Comparison of ENCODE assay signal across 15 cellular contexts in the genomic region with DNA sequence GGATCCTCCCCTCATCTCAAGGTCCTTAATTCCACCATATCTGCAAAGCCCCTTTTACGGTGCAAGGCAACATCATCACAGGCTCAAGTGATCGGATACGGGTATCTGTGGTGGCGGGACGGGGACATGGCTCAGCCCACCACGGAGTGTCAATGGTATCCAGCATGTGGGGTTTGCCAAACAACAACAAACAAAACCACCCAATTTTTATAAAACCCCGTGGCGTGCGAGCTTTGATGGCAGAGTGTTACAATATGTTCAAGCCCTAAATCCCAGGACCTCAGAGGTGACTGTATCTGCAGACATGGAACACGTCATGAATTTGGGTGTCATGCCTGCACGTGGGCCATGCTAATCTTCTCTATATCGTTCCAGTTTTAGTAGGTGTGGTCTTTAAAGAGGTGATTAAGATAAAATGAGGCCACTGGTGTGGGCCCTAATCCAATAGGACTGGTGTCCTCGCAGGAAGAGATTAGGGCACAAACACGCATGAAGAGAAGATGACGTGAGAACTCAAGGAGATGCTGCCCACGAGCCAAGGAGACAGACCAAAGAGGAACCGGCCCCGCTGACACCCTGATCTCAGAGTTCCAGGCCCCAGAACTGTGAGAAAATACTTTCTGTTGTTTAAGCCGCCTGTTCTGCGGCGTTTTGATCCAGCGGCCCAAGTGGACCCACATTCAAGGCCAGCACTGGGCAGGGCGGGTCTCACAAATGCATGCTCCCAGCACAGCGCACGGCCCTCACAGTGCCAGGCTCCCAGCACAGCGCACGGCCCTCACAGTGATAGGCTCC. TPM values are rescaled to one million over a fixed set of nuclear protein-coding genes. Genes with fewer than 3 reads are reported as not detected.
DNase-seq lines count a peak whose midpoint lies in the region; ATAC-seq and TF ChIP-seq lines count a peak whose summit lies in the region.
"Had no signal": no experiment of that assay in that cellular context is flagged by ENCODE, and none has a peak within 500 bp of the region (broad histone marks: within the 10 kb centered on the region; RNA-seq: fewer than 3 reads in every experiment).

No MANE protein-coding gene starts in this region.

- no peak for ATAC-seq in CD4-positive, alpha-beta T cell (ENCODE audit: poor library complexity)
- ATAC-seq: lower lobe of right lung had no signal

- POLR2A ChIA-PET in CD4-positive, alpha-beta T cell (lab: Charles Lee): interaction anchor here (1.6 to 2.5 kb wide), 3 partner anchors 32 to 52 kb away, joined by 7 to 16 read pairs (median 9); a partner anchor contains a TSS

- intact Hi-C loops in CD4-positive, alpha-beta T cell (cut with DNase I, micrococcal nuclease): loop anchor here in 1 of 2 experiments (2.0 kb wide), 1 partner anchor 70 kb away; no protein-coding TSS in a partner anchor

- H3K4me3 ChIP-seq in BLaER1 (peak overlapping the region; percentile 68), WERI-Rb-1 (ENCODE audit: low read depth, low read length) (peak overlapping the region; percentile 23)
- no peak overlapping the region for H3K4me3 ChIP-seq in effector memory CD4-positive, alpha-beta T cell (ENCODE audit: insufficient read depth, low read depth, low read length, poor library complexity, severe bottlenecking)
- H3K4me3 ChIP-seq: dorsolateral prefrontal cortex, lower lobe of right lung, tibial nerve had no signal

- peak overlapping the region; percentile 82 for H3K4me3 Mint-ChIP-seq in CD4-positive, alpha-beta T cell

- no peaks in the 10 kb centered on the region for H3K9me3 Mint-ChIP-seq in CD4-positive, alpha-beta T cell

- peaks cover 40% of the 10 kb centered on the region for H3K4me1 Mint-ChIP-seq in CD4-positive, alpha-beta T cell (ENCODE audit: low read depth)

- H3K27ac Mint-ChIP-seq in CD4-positive, alpha-beta T cell: peak overlapping the region; percentile 96

- no peaks in the 10 kb centered on the region for H4K20me1 ChIP-seq in BLaER1

- H3K4me1 ChIP-seq in BLaER1: peaks cover 66% of the 10 kb centered on the region
- peaks cover 20% of the 10 kb centered on the region for H3K4me1 ChIP-seq in effector memory CD4-positive, alpha-beta T cell (ENCODE audit: control insufficient read depth, insufficient read depth, low read length, poor library complexity, severe bottlenecking)
- H3K4me1 ChIP-seq: lower lobe of right lung had no signal

- H3K9ac ChIP-seq in BLaER1: peak overlapping the region; percentile 68

- no peaks in the 10 kb centered on the region for H3K9me3 ChIP-seq in BLaER1
- no peaks in the 10 kb centered on the region for H3K9me3 ChIP-seq in CD4-positive, alpha-beta T cell (ENCODE audit: control insufficient read depth, low read length)
- no peaks in the 10 kb centered on the region for H3K9me3 ChIP-seq in WERI-Rb-1 (ENCODE audit: severe bottlenecking)
- H3K9me3 ChIP-seq in effector memory CD4-positive, alpha-beta T cell (ENCODE audit: control insufficient read depth, low read length): no peaks in the 10 kb centered on the region
- H3K9me3 ChIP-seq: lower lobe of right lung, tibial nerve had no signal

- H3K27ac ChIP-seq in BLaER1 (peak overlapping the region; percentile 60), WERI-Rb-1 (no peak overlapping the region)
- H3K27ac ChIP-seq in CD4-positive, alpha-beta T cell (ENCODE audit: low read depth, low read length): no peak overlapping the region
- peak overlapping the region; percentile 25 for H3K27ac ChIP-seq in effector memory CD4-positive, alpha-beta T cell (ENCODE audit: insufficient read depth, low read length, poor library complexity, severe bottlenecking)
- H3K27ac ChIP-seq: lower lobe of right lung, tibial nerve had no signal

- DNase-seq in CD4-positive, alpha-beta T cell: no peak
- DNase-seq in WERI-Rb-1 (peak; percentile 39), AG08395 (ENCODE audit: low spot score) (no peak), NCI-H748 (lab: John Stamatoyannopoulos, UW; ENCODE audit: unreplicated experiment) (no peak), NCI-H526 treated with DMSO at 0.1 percent for 48 hours (lab: John Stamatoyannopoulos, UW) (no peak)
- DNase-seq in effector memory CD4-positive, alpha-beta T cell: no peak
- no peak for DNase-seq in effector CD4-positive, alpha-beta T cell
- DNase-seq: lower lobe of right lung, NCI-H2081, NCI-H524, OCI-M1, SIG-M5 had no signal

- H3K27me3 Mint-ChIP-seq in CD4-positive, alpha-beta T cell: no peaks in the 10 kb centered on the region

- peaks cover 28% of the 10 kb centered on the region for H3K36me3 Mint-ChIP-seq in CD4-positive, alpha-beta T cell (ENCODE audit: low read depth)

- CTCF ChIA-PET in CD4-positive, alpha-beta T cell (lab: Charles Lee): interaction anchor here (0.6 to 1.5 kb wide), 2 partner anchors 15 to 69 kb away, joined by 3 to 4 read pairs; no protein-coding TSS in a partner anchor

- H3K27me3 ChIP-seq in BLaER1 (no peaks in the 10 kb centered on the region), WERI-Rb-1 (ENCODE audit: insufficient read depth, low read depth, severe bottlenecking) (no peaks in the 10 kb centered on the region)
- no peaks in the 10 kb centered on the region for H3K27me3 ChIP-seq in CD4-positive, alpha-beta T cell (ENCODE audit: control insufficient read depth, insufficient read depth, low read length)
- H3K27me3 ChIP-seq in effector memory CD4-positive, alpha-beta T cell (replicated peaks; ENCODE audit: control insufficient read depth, insufficient read depth, low read length, poor library complexity, severe bottlenecking): no peaks in the 10 kb centered on the region
- H3K27me3 ChIP-seq: dorsolateral prefrontal cortex, tibial nerve had no signal

- peak overlapping the region; percentile 93 for H3K4me2 ChIP-seq in BLaER1

- H3K36me3 ChIP-seq in BLaER1 (peaks cover 20% of the 10 kb centered on the region), WERI-Rb-1 (peaks cover 18% of the 10 kb centered on the region)
- H3K36me3 ChIP-seq in effector memory CD4-positive, alpha-beta T cell (ENCODE audit: control insufficient read depth, insufficient read depth, low read length): peaks cover 6% of the 10 kb centered on the region

- TF ChIP-seq CTCF in CD4-positive, alpha-beta T cell (IDR thresholded peaks at IDR 0.05): no peak
- no peak for TF ChIP-seq CTCF in WERI-Rb-1 (IDR thresholded peaks at IDR 0.05; ENCODE audit: low read depth, low read length)

RNA-seq across cellular contexts. Expression of a gene that starts 6.6 kb away (rescaled TPM):
- total RNA-seq in CD4-positive, alpha-beta T cell: 10 to 100 TPM; 31.5 to 34.0 TPM

RNA-seq across cellular contexts. Expression of a gene that starts 52.1 kb away (rescaled TPM):
- total RNA-seq in CD4-positive, alpha-beta T cell: 10 to 100 TPM; 75.1 to 85.6 TPM

Comparison
In these comparisons a context has a peak if more than half of its experiments do, and no peak if none do; other contexts are left out.
1. H3K27ac ChIP-seq: peak in BLaER1 (single experiment) and effector memory CD4-positive, alpha-beta T cell (single experiment); none in CD4-positive, alpha-beta T cell (single experiment) and WERI-Rb-1 (single experiment).